1 cellular context compared by ENCODE assay signal in the genomic region with DNA sequence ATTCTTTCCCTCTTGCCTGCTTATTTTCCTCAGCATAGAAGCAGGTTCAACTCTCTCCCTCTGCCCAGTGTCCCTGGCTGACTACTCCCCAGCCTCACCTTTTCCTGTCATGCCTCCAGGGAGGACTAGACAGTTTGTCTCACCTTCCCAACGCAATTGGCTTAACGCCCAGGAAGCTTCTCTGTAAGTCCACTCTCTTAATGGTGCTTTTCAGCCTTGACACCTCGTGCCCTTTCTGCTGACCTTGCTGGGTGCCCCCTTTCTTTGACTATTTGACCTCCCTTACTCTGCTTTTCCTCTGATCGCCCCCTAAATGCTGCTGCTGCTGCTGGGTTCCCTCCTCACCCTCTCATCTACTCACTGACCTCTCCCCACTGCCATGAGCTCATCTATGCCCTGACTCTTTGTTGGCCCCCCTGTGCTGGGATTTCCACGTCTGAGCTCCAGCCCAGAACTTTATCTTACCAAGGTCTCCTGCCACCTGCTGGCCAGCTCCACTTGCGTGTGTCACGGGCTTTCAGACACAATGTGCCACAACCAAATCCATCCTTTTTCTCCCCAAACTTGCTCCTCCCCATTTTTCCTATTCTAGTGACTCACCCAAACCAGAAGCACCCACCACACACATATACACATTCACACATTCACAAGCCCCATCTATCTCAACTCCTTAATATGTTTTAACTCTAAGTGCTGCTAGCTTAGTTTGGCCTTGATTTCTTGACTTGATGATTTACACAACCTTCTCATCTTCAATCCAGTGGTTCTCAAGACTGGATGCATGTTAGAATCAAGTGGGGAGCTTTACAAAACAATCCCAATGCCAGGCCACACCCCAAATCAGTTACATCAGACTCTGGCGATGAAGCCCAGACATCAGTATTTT.
TF ChIP-seq lines count a peak whose summit lies in the region.

No MANE protein-coding gene starts in this region.

TF ChIP-seq in HepG2, 621 proteins besides CTCF, POLR2A, EP300 and RAD21 (continues in another document):
- TF ChIP-seq HNF4A (CRISPR knock-in tag; IDR thresholded peaks at IDR 0.05) (no peak), ZNF781 (CRISPR knock-in tag; IDR thresholded peaks at IDR 0.05; ENCODE audit: borderline replicate concordance, not compliant biosample characterization) (no peak), ZNF256 (CRISPR knock-in tag; conservative IDR thresholded peaks at IDR 0.05) (no peak), KDM2A (CRISPR knock-in tag; IDR thresholded peaks at IDR 0.05; ENCODE audit: borderline replicate concordance, low read depth) (peak; percentile 41; the same call in 1 of the 2 replicates), ZNF580 (CRISPR knock-in tag; IDR thresholded peaks at IDR 0.05; ENCODE audit: borderline replicate concordance, low read depth) (no peak), TERF1 (CRISPR knock-in tag; IDR thresholded peaks at IDR 0.05) (no peak), ZNF574 (CRISPR knock-in tag; IDR thresholded peaks at IDR 0.05) (no peak), WIZ (CRISPR knock-in tag; IDR thresholded peaks at IDR 0.05) (no peak), ZNF468 (CRISPR knock-in tag; IDR thresholded peaks at IDR 0.05) (no peak), ZNF784 (CRISPR knock-in tag; IDR thresholded peaks at IDR 0.05; ENCODE audit: borderline replicate concordance) (no peak), ZNF354B (CRISPR knock-in tag; IDR thresholded peaks at IDR 0.05) (no peak), ZNF512 (CRISPR knock-in tag; IDR thresholded peaks at IDR 0.05) (no peak), PPARG (CRISPR knock-in tag; conservative IDR thresholded peaks at IDR 0.05) (no peak), IRX3 (CRISPR knock-in tag; IDR thresholded peaks at IDR 0.05; ENCODE audit: borderline replicate concordance, low read depth) (no peak), ZNF543 (CRISPR knock-in tag; IDR thresholded peaks at IDR 0.05) (no peak), AGO1 (IDR thresholded peaks at IDR 0.05; ENCODE audit: low read depth, low read length, poor library complexity, severe bottlenecking) (no peak), ZNF510 (CRISPR knock-in tag; IDR thresholded peaks at IDR 0.05; ENCODE audit: low read depth) (no peak), CHD2 (IDR thresholded peaks at IDR 0.05; ENCODE audit: low read depth, low read length) (no peak), ZNF564 (CRISPR knock-in tag; IDR thresholded peaks at IDR 0.05) (no peak), PRMT3 (CRISPR knock-in tag; IDR thresholded peaks at IDR 0.05; ENCODE audit: borderline replicate concordance, low read depth) (no peak), ZNF296 (CRISPR knock-in tag; conservative IDR thresholded peaks at IDR 0.05) (no peak), FOSL2 (CRISPR knock-in tag; IDR thresholded peaks at IDR 0.05) (peak; percentile 15; the same call in 1 of the 2 replicates), NFKBIZ (CRISPR knock-in tag; IDR thresholded peaks at IDR 0.05) (no peak), ZNF747 (CRISPR knock-in tag; IDR thresholded peaks at IDR 0.05; ENCODE audit: borderline replicate concordance) (no peak), ETV6 (CRISPR knock-in tag; conservative IDR thresholded peaks at IDR 0.05) (no peak), NCOA1 (CRISPR knock-in tag; IDR thresholded peaks at IDR 0.05) (no peak), ZKSCAN5 (CRISPR knock-in tag; IDR thresholded peaks at IDR 0.05) (no peak), KAT2B (IDR thresholded peaks at IDR 0.05; ENCODE audit: borderline replicate concordance, low read depth, low read length) (no peak), TAF15 (IDR thresholded peaks at IDR 0.05; ENCODE audit: low read depth, low read length, poor library complexity, severe bottlenecking) (no peak), ATRX (CRISPR knock-in tag; IDR thresholded peaks at IDR 0.05; ENCODE audit: borderline replicate concordance) (no peak), SP140L (CRISPR knock-in tag; IDR thresholded peaks at IDR 0.05; ENCODE audit: borderline replicate concordance) (no peak), PITX1 (CRISPR knock-in tag; IDR thresholded peaks at IDR 0.05) (no peak), SMC3 (IDR thresholded peaks at IDR 0.05; ENCODE audit: low read length) (peak; percentile 64), PATZ1 (CRISPR knock-in tag; IDR thresholded peaks at IDR 0.05) (0 out of 2 replicates have a peak, but pooled peaks have one; percentile 26), KDM5A (IDR thresholded peaks at IDR 0.05; ENCODE audit: borderline replicate concordance, low read length) (no peak), SIX4 (CRISPR knock-in tag; IDR thresholded peaks at IDR 0.05) (no peak), ZSCAN20 (CRISPR knock-in tag; IDR thresholded peaks at IDR 0.05; ENCODE audit: borderline replicate concordance) (no peak)
- TF ChIP-seq, protein P1, sequence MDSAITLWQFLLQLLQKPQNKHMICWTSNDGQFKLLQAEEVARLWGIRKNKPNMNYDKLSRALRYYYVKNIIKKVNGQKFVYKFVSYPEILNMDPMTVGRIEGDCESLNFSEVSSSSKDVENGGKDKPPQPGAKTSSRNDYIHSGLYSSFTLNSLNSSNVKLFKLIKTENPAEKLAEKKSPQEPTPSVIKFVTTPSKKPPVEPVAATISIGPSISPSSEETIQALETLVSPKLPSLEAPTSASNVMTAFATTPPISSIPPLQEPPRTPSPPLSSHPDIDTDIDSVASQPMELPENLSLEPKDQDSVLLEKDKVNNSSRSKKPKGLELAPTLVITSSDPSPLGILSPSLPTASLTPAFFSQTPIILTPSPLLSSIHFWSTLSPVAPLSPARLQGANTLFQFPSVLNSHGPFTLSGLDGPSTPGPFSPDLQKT (CRISPR knock-in tag; IDR thresholded peaks at IDR 0.05; ENCODE audit: borderline replicate concordance): no peak
- TF ChIP-seq, protein P2, sequence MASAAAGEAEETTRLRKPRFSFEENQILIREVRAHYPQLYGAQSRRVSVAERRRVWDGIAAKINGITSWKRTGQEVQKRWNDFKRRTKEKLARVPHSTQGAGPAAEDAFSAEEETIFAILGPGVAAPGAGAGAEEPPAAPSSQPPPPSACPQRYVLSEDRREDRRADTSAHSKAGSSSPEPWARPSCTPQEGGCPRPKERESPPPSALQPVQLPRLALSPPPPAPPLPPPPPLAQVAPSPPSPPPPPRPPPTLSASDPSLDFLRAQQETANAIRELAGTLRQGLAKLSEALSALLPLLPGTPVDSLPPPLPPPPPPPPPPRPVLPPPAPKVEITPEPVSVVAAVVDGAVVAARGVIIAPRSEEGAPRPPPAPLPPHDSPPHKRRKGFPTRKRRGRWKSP (CRISPR knock-in tag; IDR thresholded peaks at IDR 0.05): no peak
- TF ChIP-seq, protein P3, sequence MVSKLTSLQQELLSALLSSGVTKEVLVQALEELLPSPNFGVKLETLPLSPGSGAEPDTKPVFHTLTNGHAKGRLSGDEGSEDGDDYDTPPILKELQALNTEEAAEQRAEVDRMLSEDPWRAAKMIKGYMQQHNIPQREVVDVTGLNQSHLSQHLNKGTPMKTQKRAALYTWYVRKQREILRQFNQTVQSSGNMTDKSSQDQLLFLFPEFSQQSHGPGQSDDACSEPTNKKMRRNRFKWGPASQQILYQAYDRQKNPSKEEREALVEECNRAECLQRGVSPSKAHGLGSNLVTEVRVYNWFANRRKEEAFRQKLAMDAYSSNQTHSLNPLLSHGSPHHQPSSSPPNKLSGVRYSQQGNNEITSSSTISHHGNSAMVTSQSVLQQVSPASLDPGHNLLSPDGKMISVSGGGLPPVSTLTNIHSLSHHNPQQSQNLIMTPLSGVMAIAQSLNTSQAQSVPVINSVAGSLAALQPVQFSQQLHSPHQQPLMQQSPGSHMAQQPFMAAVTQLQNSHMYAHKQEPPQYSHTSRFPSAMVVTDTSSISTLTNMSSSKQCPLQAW (CRISPR knock-in tag; IDR thresholded peaks at IDR 0.05): 0 out of 2 replicates have a peak, but pooled peaks have one; percentile 28
- TF ChIP-seq, protein P4, sequence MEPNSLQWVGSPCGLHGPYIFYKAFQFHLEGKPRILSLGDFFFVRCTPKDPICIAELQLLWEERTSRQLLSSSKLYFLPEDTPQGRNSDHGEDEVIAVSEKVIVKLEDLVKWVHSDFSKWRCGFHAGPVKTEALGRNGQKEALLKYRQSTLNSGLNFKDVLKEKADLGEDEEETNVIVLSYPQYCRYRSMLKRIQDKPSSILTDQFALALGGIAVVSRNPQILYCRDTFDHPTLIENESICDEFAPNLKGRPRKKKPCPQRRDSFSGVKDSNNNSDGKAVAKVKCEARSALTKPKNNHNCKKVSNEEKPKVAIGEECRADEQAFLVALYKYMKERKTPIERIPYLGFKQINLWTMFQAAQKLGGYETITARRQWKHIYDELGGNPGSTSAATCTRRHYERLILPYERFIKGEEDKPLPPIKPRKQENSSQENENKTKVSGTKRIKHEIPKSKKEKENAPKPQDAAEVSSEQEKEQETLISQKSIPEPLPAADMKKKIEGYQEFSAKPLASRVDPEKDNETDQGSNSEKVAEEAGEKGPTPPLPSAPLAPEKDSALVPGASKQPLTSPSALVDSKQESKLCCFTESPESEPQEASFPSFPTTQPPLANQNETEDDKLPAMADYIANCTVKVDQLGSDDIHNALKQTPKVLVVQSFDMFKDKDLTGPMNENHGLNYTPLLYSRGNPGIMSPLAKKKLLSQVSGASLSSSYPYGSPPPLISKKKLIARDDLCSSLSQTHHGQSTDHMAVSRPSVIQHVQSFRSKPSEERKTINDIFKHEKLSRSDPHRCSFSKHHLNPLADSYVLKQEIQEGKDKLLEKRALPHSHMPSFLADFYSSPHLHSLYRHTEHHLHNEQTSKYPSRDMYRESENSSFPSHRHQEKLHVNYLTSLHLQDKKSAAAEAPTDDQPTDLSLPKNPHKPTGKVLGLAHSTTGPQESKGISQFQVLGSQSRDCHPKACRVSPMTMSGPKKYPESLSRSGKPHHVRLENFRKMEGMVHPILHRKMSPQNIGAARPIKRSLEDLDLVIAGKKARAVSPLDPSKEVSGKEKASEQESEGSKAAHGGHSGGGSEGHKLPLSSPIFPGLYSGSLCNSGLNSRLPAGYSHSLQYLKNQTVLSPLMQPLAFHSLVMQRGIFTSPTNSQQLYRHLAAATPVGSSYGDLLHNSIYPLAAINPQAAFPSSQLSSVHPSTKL (CRISPR knock-in tag; IDR thresholded peaks at IDR 0.05): peak; percentile 10; the same call in 1 of the 2 replicates
